In the genomic region with DNA sequence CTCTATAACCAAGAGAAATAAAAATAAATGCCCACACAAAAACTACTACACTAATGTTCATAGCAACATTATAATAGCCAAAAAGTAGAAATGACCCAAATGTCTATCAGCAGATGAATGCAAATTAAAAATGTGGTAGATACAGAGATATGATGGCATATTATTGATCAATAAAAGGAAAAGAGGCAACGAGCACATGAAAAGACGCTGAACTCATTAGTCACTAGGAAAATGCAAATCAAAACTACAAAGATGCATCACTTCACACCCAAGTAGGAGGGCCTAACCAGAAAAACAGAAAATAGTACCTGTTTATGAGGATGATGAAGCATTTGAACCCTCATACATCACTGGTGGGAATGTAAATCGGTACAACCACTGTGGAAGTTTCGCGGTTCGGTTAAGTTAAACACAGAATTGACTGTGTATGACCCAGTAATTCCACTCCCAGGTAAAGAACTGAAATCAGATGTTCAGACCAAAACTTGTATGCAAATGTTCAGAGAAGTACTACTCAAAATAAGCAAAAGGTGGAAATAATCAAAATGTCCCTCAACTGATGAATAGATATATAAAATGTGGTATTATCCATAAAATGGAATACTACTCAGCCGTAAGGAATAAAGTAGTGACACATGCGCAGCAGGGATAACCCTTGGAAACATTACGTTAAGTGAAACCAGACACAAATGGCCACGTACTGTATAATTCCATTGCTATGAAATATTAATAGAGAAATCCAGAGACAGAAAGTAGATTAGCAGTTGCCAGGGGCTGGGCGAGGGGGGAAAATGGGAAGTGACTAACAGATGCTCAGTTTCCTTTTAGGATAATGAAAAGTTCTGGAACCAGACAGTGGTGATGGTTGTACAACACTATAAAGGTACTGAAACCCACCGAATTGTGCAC, we compare ENCODE assay signal across 8 cellular contexts. TPM values are rescaled to one million over a fixed set of nuclear protein-coding genes. Genes with fewer than 3 reads are reported as not detected.
A peak's percentile ranks its signal among the peaks of the same experiment; 100 is the strongest.
DNase-seq lines count a peak whose midpoint lies in the region; ATAC-seq and TF ChIP-seq lines count a peak whose summit lies in the region.
"Had no signal": no experiment of that assay in that cellular context is flagged by ENCODE, and none has a peak within 500 bp of the region (broad histone marks: within the 10 kb centered on the region; RNA-seq: fewer than 3 reads in every experiment).

No MANE protein-coding gene starts in this region.

- intact Hi-C loops in PC-9 (cut with micrococcal nuclease; ENCODE audit: unreplicated experiment), result loop anchor here (5.0 to 10.0 kb wide), 2 partner anchors 155 to 182 kb away; a partner anchor contains a TSS

- no peaks in the 10 kb centered on the region for H3K9me3 Mint-ChIP-seq in stimulated activated naive B cell treated with anti-CD40 and anti-IgM and Interleukin-4, amounts not matched to agents 10 μg/mL and 1 μg/mL and 100 μg/mL, for 72 hours

- 0 out of 2 replicates have a peak overlapping the region, but pooled peaks have one; percentile 16 for H3K4me2 ChIP-seq in PC-9

- peak overlapping the region; percentile 96 for H3K27ac Mint-ChIP-seq in stimulated activated naive B cell treated with anti-CD40 and anti-IgM and Interleukin-4, amounts not matched to agents 10 μg/mL and 1 μg/mL and 100 μg/mL, for 72 hours

- peaks cover 13% of the 10 kb centered on the region; the same call in 1 of the 2 replicates for H4K20me1 ChIP-seq in PC-9 (ENCODE audit: insufficient read depth)

- no peaks in the 10 kb centered on the region for H3K9me2 ChIP-seq in PC-9 (ENCODE audit: insufficient read depth)

- no peaks in the 10 kb centered on the region for H3K27me3 Mint-ChIP-seq in stimulated activated naive B cell treated with anti-CD40 and anti-IgM and Interleukin-4, amounts not matched to agents 10 μg/mL and 1 μg/mL and 100 μg/mL, for 72 hours

- H3K27me3 ChIP-seq in PC-9 (ENCODE audit: insufficient read depth, low read depth), result no peaks in the 10 kb centered on the region

- no peaks in the 10 kb centered on the region for H3K9me3 ChIP-seq in PC-9 (ENCODE audit: insufficient read depth, low read depth)

- no peaks in the 10 kb centered on the region for H3K36me3 ChIP-seq in PC-9 (ENCODE audit: low read depth)

- peak overlapping the region; percentile 73 to 78 for H3K4me3 Mint-ChIP-seq in stimulated activated naive B cell treated with anti-CD40 and anti-IgM and Interleukin-4, amounts not matched to agents 10 μg/mL and 1 μg/mL and 100 μg/mL, for 72 hours

- H3K4me1 Mint-ChIP-seq in stimulated activated naive B cell treated with anti-CD40 and anti-IgM and Interleukin-4, amounts not matched to agents 10 μg/mL and 1 μg/mL and 100 μg/mL, for 72 hours, result peaks cover 32 to 51% of the 10 kb centered on the region in 2 donors

- no peak overlapping the region for H3K27ac ChIP-seq in PC-9

- H2AFZ ChIP-seq in PC-9, result no peak overlapping the region

- no peak for DNase-seq in PC-9
- DNase-seq in dermis blood vessel endothelial cell, result peak; percentile 90
- peak; percentile 65 for DNase-seq in stimulated activated naive B cell treated with anti-CD40 and anti-IgM and Interleukin-4, amounts not matched to agents 10 μg/mL and 1 μg/mL and 100 μg/mL, for 72 hours
- no peak for DNase-seq in NCI-H2171 (lab: John Stamatoyannopoulos, UW)
- DNase-seq in NK-92 treated with Interleukin-12 subunit alpha and Interleukin-12 subunit beta, amount 100 ng/mL, for 24 hours (lab: John Stamatoyannopoulos, UW), result no peak
- no peak for DNase-seq in NCI-H69 (lab: John Stamatoyannopoulos, UW)

- peak; percentile 40 for ATAC-seq in GM21390 (IDR thresholded peaks at IDR 0.05; ENCODE audit: unreplicated experiment)
- peak; percentile 48 to 58 for ATAC-seq in stimulated activated naive B cell treated with anti-CD40 and anti-IgM and Interleukin-4, amounts not matched to agents 10 μg/mL and 1 μg/mL and 100 μg/mL, for 72 hours (replicated peaks)

- H3F3A ChIP-seq in PC-9 (ENCODE audit: insufficient read depth, low read depth), result peaks cover 18% of the 10 kb centered on the region; the same call in 1 of the 2 replicates

- POLR2A ChIA-PET in PC-9 (lab: Charles Lee; ENCODE audit: unreplicated experiment), result no interaction called here

- TF ChIP-seq CTCF in PC-9 (conservative IDR thresholded peaks at IDR 0.05), result no peak

- BruUV-seq in PC-9 (replicated peaks; lab: Mats Ljungman, UMichigan), result no TSS peak

- CTCF ChIA-PET in PC-9 (lab: Charles Lee), result no interaction called here

- peaks cover 8% of the 10 kb centered on the region for H3K4me1 ChIP-seq in PC-9 (replicated peaks; ENCODE audit: insufficient read depth)

- H3K4me3 ChIP-seq in PC-9, result no peak overlapping the region

- peaks cover 71% of the 10 kb centered on the region for H3K79me2 ChIP-seq in PC-9 (ENCODE audit: low read depth)

- peaks cover 5 to 34% of the 10 kb centered on the region in 2 donors for H3K36me3 Mint-ChIP-seq in stimulated activated naive B cell treated with anti-CD40 and anti-IgM and Interleukin-4, amounts not matched to agents 10 μg/mL and 1 μg/mL and 100 μg/mL, for 72 hours

RNA-seq across cellular contexts. Expression of a gene that starts 3.1 kb away (rescaled TPM):
- 63.1 and 63.5 TPM in 2 replicates for total RNA-seq in PC-9 (2021)
- 81.9 and 125 TPM in 2 replicates for total RNA-seq in dermis blood vessel endothelial cell

RNA-seq across cellular contexts. Expression of a gene that starts 32.2 kb away (rescaled TPM):
- not detected in 2 replicates for total RNA-seq in PC-9 (2021)
- 0.05 and 0.17 TPM in 2 replicates for total RNA-seq in dermis blood vessel endothelial cell
- total RNA-seq: subcutaneous adipose tissue had no signal

Comparison
In these comparisons a context has a peak if more than half of its experiments do, and no peak if none do; other contexts are left out.
1. DNase-seq: peak in dermis blood vessel endothelial cell (single experiment) and stimulated activated naive B cell treated with anti-CD40 and anti-IgM and Interleukin-4, amounts not matched to agents 10 μg/mL and 1 μg/mL and 100 μg/mL, for 72 hours (single experiment); none in PC-9 (0 of 2), NCI-H2171 (single experiment), NK-92 treated with Interleukin-12 subunit alpha and Interleukin-12 subunit beta, amount 100 ng/mL, for 24 hours (single experiment) and NCI-H69 (single experiment).